In the genomic region with DNA sequence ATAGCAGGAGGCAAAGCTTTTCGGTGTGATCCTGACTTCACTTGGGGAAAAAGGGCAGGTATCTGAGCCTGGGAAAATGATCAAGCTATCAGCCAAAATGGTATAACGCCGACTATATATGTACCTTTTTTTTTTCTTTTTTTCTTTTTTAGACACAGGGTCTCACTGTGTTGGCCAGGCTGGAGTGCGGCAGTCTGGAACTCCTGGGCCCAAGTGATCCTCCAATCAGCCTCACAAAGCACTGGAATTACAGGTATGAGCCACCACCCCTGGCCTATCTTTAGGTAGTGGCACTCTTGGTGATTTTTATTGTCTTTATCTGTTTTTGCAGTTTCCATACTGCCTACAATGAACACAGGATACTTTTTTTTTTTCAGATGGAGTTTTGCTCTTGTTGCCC, we compare ENCODE assay signal across 23 cellular contexts. TPM values are rescaled to one million over a fixed set of nuclear protein-coding genes. Genes with fewer than 3 reads are reported as not detected.
A peak's percentile ranks its signal among the peaks of the same experiment; 100 is the strongest.
DNase-seq lines count a peak whose midpoint lies in the region; ATAC-seq, FAIRE-seq and TF ChIP-seq lines count a peak whose summit lies in the region.
"Had no signal": no experiment of that assay in that cellular context is flagged by ENCODE, and none has a peak within 500 bp of the region (broad histone marks: within the 10 kb centered on the region; RNA-seq: fewer than 3 reads in every experiment).

No MANE protein-coding gene starts in this region.

- TF ChIP-seq CTCF in HepG2 (CRISPR knock-in tag; IDR thresholded peaks at IDR 0.05) (no peak), right lobe of liver (IDR thresholded peaks at IDR 0.05) (no peak), WTC11 (IDR thresholded peaks at IDR 0.05) (no peak), type B pancreatic cell (conservative IDR thresholded peaks at IDR 0.05) (no peak), kidney (IDR thresholded peaks at IDR 0.05; ENCODE audit: borderline replicate concordance, extremely low read depth, insufficient read depth) (no peak)

- H3K27ac Mint-ChIP-seq in WTC11 (no peak overlapping the region), type B pancreatic cell (peak overlapping the region; percentile 43)
- H3K27ac Mint-ChIP-seq in effector memory CD8-positive, alpha-beta T cell, result no peak overlapping the region

- H3K4me1 Mint-ChIP-seq in WTC11 (peaks cover 57% of the 10 kb centered on the region), type B pancreatic cell (ENCODE audit: unreplicated experiment) (peaks cover 18% of the 10 kb centered on the region)
- H3K4me1 Mint-ChIP-seq in effector memory CD8-positive, alpha-beta T cell (ENCODE audit: low read depth in 2 of 2), result peaks cover 0 to 11% of the 10 kb centered on the region in 2 donors

- H3K36me3 Mint-ChIP-seq in WTC11 (peaks cover 21% of the 10 kb centered on the region), type B pancreatic cell (peaks cover 4% of the 10 kb centered on the region)
- peaks cover 27% of the 10 kb centered on the region for H3K36me3 Mint-ChIP-seq in effector memory CD8-positive, alpha-beta T cell (ENCODE audit: insufficient read depth)

- DNase-seq in HepG2 (ENCODE audit: low spot score) (no peak), right lobe of liver (no peak), WTC11 (ENCODE audit: low spot score) (no peak), type B pancreatic cell (ENCODE audit: extremely low spot score, unreplicated experiment) (no peak), kidney (no peak)
- no peak for DNase-seq in effector memory CD8-positive, alpha-beta T cell
- DNase-seq: activated effector memory CD4-positive, alpha-beta T cell treated with anti-CD3 and anti-CD28 coated beads, Interleukin-2, amount 50 U/mL, for 16 hours; Caco-2; EL; GM23248; head of caudate nucleus; Kasumi-1; lower lobe of right lung; NCI-H1048; NCI-H2029 treated with DMSO at 0.1 percent for 48 hours; NCI-H510A treated with DMSO at 0.1 percent for 48 hours; RPMI8226; upper lobe of right lung had no signal

- H3K27me3 Mint-ChIP-seq in WTC11 (ENCODE audit: low read depth) (no peaks in the 10 kb centered on the region), type B pancreatic cell (peaks cover 44% of the 10 kb centered on the region)
- H3K27me3 Mint-ChIP-seq in effector memory CD8-positive, alpha-beta T cell, result peaks cover 26 to 36% of the 10 kb centered on the region in 2 donors

- intact Hi-C loops in HepG2 (cut with micrococcal nuclease; ENCODE audit: unreplicated experiment), result no loop called here
- intact Hi-C loops in right lobe of liver (cut with DNase I), result no loop called here
- intact Hi-C loops in kidney (cut with DNase I), result no loop called here

- H3K27me3 ChIP-seq in HepG2 (ENCODE audit: control insufficient read depth in 1 of 2, insufficient read depth in 2 of 2, low read length in 2 of 2) (peaks cover 0 to 9% of the 10 kb centered on the region in 2 experiments; a peak in 2 of 5 replicates), right lobe of liver (peaks cover 5 to 12% of the 10 kb centered on the region in 2 donors)

- 92% methylated on average over 4 of the region's 4 CpGs for WGBS in HepG2 (ENCODE audit: low lambda C conversion rate)
- WGBS in right lobe of liver (ENCODE audit: insufficient coverage, low coverage, low lambda C conversion rate, missing lambda C conversion rate), result 89% methylated on average over 4 of the region's 4 CpGs

- H3K4me1 ChIP-seq in HepG2 (ENCODE audit: insufficient read depth, low read length) (peaks cover 68% of the 10 kb centered on the region), right lobe of liver (peaks cover 0 to 13% (median 0%) of the 10 kb centered on the region in 4 donors), kidney (ENCODE audit: control insufficient read depth in 1 of 2, insufficient read depth in 1 of 2, low read depth in 1 of 2, low read length in 2 of 2) (peaks cover 0 to 11% of the 10 kb centered on the region in 2 donors)

- H4K20me1 ChIP-seq in HepG2 (ENCODE audit: insufficient read depth, low read length), result no peaks in the 10 kb centered on the region

- peak overlapping the region; percentile 72; the same call in 1 of the 2 replicates for H3K4me3 Mint-ChIP-seq in WTC11
- H3K4me3 Mint-ChIP-seq in effector memory CD8-positive, alpha-beta T cell, result peak overlapping the region; percentile 64 to 72
- peak overlapping the region; percentile 73 for H3K4me3 Mint-ChIP-seq in type B pancreatic cell

- H3K4me3 ChIP-seq in HepG2 (replicated peaks in 1 of 3; ENCODE audit: insufficient read depth in 1 of 3, low read depth in 2 of 3, low read length in 3 of 3), result no peak overlapping the region
- no peak overlapping the region for H3K4me3 ChIP-seq in right lobe of liver
- H3K4me3 ChIP-seq in kidney (ENCODE audit: low read length in 2 of 2), result no peak overlapping the region
- H3K4me3 ChIP-seq: GM23248, lower lobe of right lung, pancreas had no signal

- CTCF ChIA-PET in HepG2 (lab: Yijun Ruan, JAX; ENCODE audit: low intra/inter-chr PET ratio, low total read pairs), result no interaction called here
- CTCF ChIA-PET in WTC11 (lab: Charles Lee), result interaction anchor here (0.7 to 21.4 kb wide), 7 partner anchors 11 to 201 kb away, joined by 3 to 489 read pairs (median 21); a partner anchor contains a TSS

- no peak overlapping the region for H2AFZ ChIP-seq in HepG2 (ENCODE audit: low read length)

- POLR2A ChIA-PET in HepG2 (lab: Yijun Ruan, JAX) (interaction anchor here (1.6 kb wide), 1 partner anchor 32 kb away, joined by 5 read pairs; no protein-coding TSS in a partner anchor), WTC11 (lab: Charles Lee) (interaction anchor here (4.6 kb wide), 1 partner anchor 10 kb away, joined by 22 read pairs; no protein-coding TSS in a partner anchor)

- H3K9ac ChIP-seq in HepG2 (ENCODE audit: insufficient read depth, low read depth, low read length) (no peak overlapping the region), kidney (ENCODE audit: low read length in 2 of 2) (no peak overlapping the region)
- H3K9ac ChIP-seq: GM23248 had no signal

- no TSS peak for BruUV-seq in HepG2 (replicated peaks; lab: Mats Ljungman, UMichigan)

- no peak for TF ChIP-seq RAD21 in HepG2 (CRISPR knock-in tag; IDR thresholded peaks at IDR 0.05)

- H3K27ac ChIP-seq in HepG2 (ENCODE audit: extremely low read length, insufficient read depth, low read length) (no peak overlapping the region), right lobe of liver (no peak overlapping the region), kidney (ENCODE audit: low read depth in 2 of 2, low read length in 2 of 2) (no peak overlapping the region)
- H3K27ac ChIP-seq: GM23248, lower lobe of right lung, pancreas, upper lobe of right lung had no signal

- no peak for ATAC-seq in HepG2
- ATAC-seq in right lobe of liver, result no peak
- ATAC-seq in WTC11, result no peak
- no peak for ATAC-seq in effector memory CD8-positive, alpha-beta T cell (replicated peaks)
- no peak for ATAC-seq in GM21381 (IDR thresholded peaks at IDR 0.05; ENCODE audit: unreplicated experiment)
- no peak for ATAC-seq in HG02623 (IDR thresholded peaks at IDR 0.05; ENCODE audit: unreplicated experiment)
- ATAC-seq: pancreas, upper lobe of right lung had no signal

- TF ChIP-seq EP300 in HepG2 (IDR thresholded peaks at IDR 0.05; ENCODE audit: low read depth in 2 of 2, low read length in 2 of 2) (no peak), HepG2 (CRISPR knock-in tag; IDR thresholded peaks at IDR 0.05; ENCODE audit: borderline replicate concordance) (no peak)

- peaks cover 2 to 12% of the 10 kb centered on the region in 2 experiments; a peak in 4 of 5 replicates for H3K36me3 ChIP-seq in HepG2 (replicated peaks in 1 of 2; ENCODE audit: control insufficient read depth in 1 of 2, insufficient read depth in 2 of 2, low read length in 2 of 2)
- H3K36me3 ChIP-seq in right lobe of liver, result peaks cover 0 to 16% (median 8%) of the 10 kb centered on the region in 4 donors
- H3K36me3 ChIP-seq in kidney (ENCODE audit: control insufficient read depth in 1 of 2, insufficient read depth in 2 of 2, low read length in 2 of 2), result peaks cover 3 to 12% of the 10 kb centered on the region in 2 donors
- H3K36me3 ChIP-seq: pancreas had no signal

- H3K9me3 Mint-ChIP-seq in WTC11 (no peaks in the 10 kb centered on the region), type B pancreatic cell (no peaks in the 10 kb centered on the region)
- H3K9me3 Mint-ChIP-seq in effector memory CD8-positive, alpha-beta T cell, result no peaks in the 10 kb centered on the region

- H3K4me2 ChIP-seq in HepG2 (ENCODE audit: low read depth, low read length), result no peak overlapping the region

- no peaks in the 10 kb centered on the region for H3K9me3 ChIP-seq in HepG2 (ENCODE audit: low read length)
- no peaks in the 10 kb centered on the region for H3K9me3 ChIP-seq in right lobe of liver
- H3K9me3 ChIP-seq in kidney (ENCODE audit: control insufficient read depth in 1 of 2, low read length in 2 of 2), result no peaks in the 10 kb centered on the region
- H3K9me3 ChIP-seq: Caco-2, lower lobe of right lung, pancreas, upper lobe of right lung had no signal

- TF ChIP-seq POLR2A in HepG2 (IDR thresholded peaks at IDR 0.05; ENCODE audit: insufficient read depth in 1 of 2, low read depth in 2 of 2, low read length in 2 of 2), result no peak
- TF ChIP-seq POLR2A in right lobe of liver (IDR thresholded peaks at IDR 0.05), result no peak

- FAIRE-seq in HepG2 (lab: Jason Lieb, UNC) (no peak), kidney (lab: Jason Lieb, UNC) (no peak)
- FAIRE-seq: pancreas, TTC549 had no signal

- peaks cover 20% of the 10 kb centered on the region for H3K79me2 ChIP-seq in HepG2 (ENCODE audit: insufficient read depth, low read length)

- in situ Hi-C loops in HepG2 (cut with HindIII; ENCODE audit: extremely low pct_ligation_motif_present, low pct_unique_long_range_greater_than_20kb), result no loop called here

RNA-seq across cellular contexts. Expression of a gene that starts 1.3 kb away (rescaled TPM):
- total RNA-seq in HepG2 (2016; rRNA removed; fragmentation: Illumina TruSeq; extraction: Trizol) (61.7 and 69.7 TPM in 2 replicates), right lobe of liver (10 to 100 TPM; 15.9 to 28.5 (median 20.4) TPM), WTC11 (2021) (105 to 113 TPM (median 107 TPM) in 3 replicates), type B pancreatic cell (ENCODE audit: low replicate concordance) (56.6 and 63.5 TPM in 2 replicates), kidney (73.0 TPM)
- 23.7 and 29.8 TPM in 2 replicates for total RNA-seq in HepG2 (2016; cell fraction: cytosol; rRNA removed; fragmentation: Illumina TruSeq; extraction: Trizol; ENCODE audit: low read depth)
- 60.0 and 68.5 TPM in 2 replicates for total RNA-seq in HepG2 (2016; cell fraction: insoluble cytoplasmic fraction; rRNA removed; fragmentation: Illumina TruSeq; extraction: Trizol)
- total RNA-seq in HepG2 (2016; cell fraction: membrane; rRNA removed; fragmentation: Illumina TruSeq; extraction: Trizol), result 90.0 and 91.4 TPM in 2 replicates
- total RNA-seq in HepG2 (2016; cell fraction: nucleus; rRNA removed; fragmentation: Illumina TruSeq; extraction: Trizol), result 45.6 and 50.8 TPM in 2 replicates
- polyA plus RNA-seq in HepG2 (2011; rRNA removed) (23.1 and 24.6 TPM in 2 replicates), kidney (ENCODE audit: insufficient read depth, low read depth, low replicate concordance) (43.4 TPM)
- polyA plus RNA-seq in HepG2 (2011; cell fraction: cytosol; rRNA removed), result 23.8 and 31.3 TPM in 2 replicates
- polyA plus RNA-seq in HepG2 (2011; cell fraction: nucleus; rRNA removed), result 8.9 and 10.8 TPM in 2 replicates
- polyA plus RNA-seq in HepG2 (2012), result 26.0 and 27.3 TPM in 2 replicates
- 38.8 and 46.6 TPM in 2 replicates for polyA plus RNA-seq in HepG2 (2016; cell fraction: cytosol; fragmentation: Illumina TruSeq; extraction: Trizol; ENCODE audit: low read depth)
- 66.5 and 67.0 TPM in 2 replicates for polyA plus RNA-seq in HepG2 (2016; cell fraction: insoluble cytoplasmic fraction; fragmentation: Illumina TruSeq; extraction: Trizol; ENCODE audit: low read depth)
- 87.3 and 91.3 TPM in 2 replicates for polyA plus RNA-seq in HepG2 (2016; cell fraction: membrane; fragmentation: Illumina TruSeq; extraction: Trizol; ENCODE audit: low read depth)
- 77.9 and 79.1 TPM in 2 replicates for polyA plus RNA-seq in HepG2 (2016; cell fraction: nucleus; fragmentation: Illumina TruSeq; extraction: Trizol; ENCODE audit: insufficient read depth, low read depth)
- polyA minus RNA-seq in HepG2 (2011; rRNA and poly(A)+ RNA removed; ENCODE audit: low replicate concordance), result 42.4 and 109 TPM in 2 replicates
- polyA minus RNA-seq in HepG2 (2011; cell fraction: cytosol; rRNA and poly(A)+ RNA removed), result 24.0 and 31.1 TPM in 2 replicates
- polyA minus RNA-seq in HepG2 (2011; cell fraction: nucleus; rRNA and poly(A)+ RNA removed), result 12.5 and 14.2 TPM in 2 replicates

RNA-seq across cellular contexts. Expression of a gene that starts 6.9 kb away (rescaled TPM):
- total RNA-seq in HepG2 (2016; rRNA removed; fragmentation: Illumina TruSeq; extraction: Trizol), result not detected in 2 replicates
- total RNA-seq in HepG2 (2016; cell fraction: cytosol; rRNA removed; fragmentation: Illumina TruSeq; extraction: Trizol; ENCODE audit: low read depth), result not detected in 2 replicates
- not detected in 2 replicates for total RNA-seq in HepG2 (2016; cell fraction: insoluble cytoplasmic fraction; rRNA removed; fragmentation: Illumina TruSeq; extraction: Trizol)
- not detected in 2 replicates for total RNA-seq in HepG2 (2016; cell fraction: membrane; rRNA removed; fragmentation: Illumina TruSeq; extraction: Trizol)
- total RNA-seq in HepG2 (2016; cell fraction: nucleus; rRNA removed; fragmentation: Illumina TruSeq; extraction: Trizol), result not detected in 2 replicates
- polyA plus RNA-seq in HepG2 (2011; rRNA removed), result not detected in 2 replicates
- not detected in 2 replicates for polyA plus RNA-seq in HepG2 (2011; cell fraction: cytosol; rRNA removed)
- not detected in 2 replicates for polyA plus RNA-seq in HepG2 (2011; cell fraction: nucleus; rRNA removed)
- not detected in 2 replicates for polyA plus RNA-seq in HepG2 (2012)
- polyA plus RNA-seq in HepG2 (2016; cell fraction: cytosol; fragmentation: Illumina TruSeq; extraction: Trizol; ENCODE audit: low read depth), result not detected in 2 replicates
- polyA plus RNA-seq in HepG2 (2016; cell fraction: insoluble cytoplasmic fraction; fragmentation: Illumina TruSeq; extraction: Trizol; ENCODE audit: low read depth), result not detected in 2 replicates
- not detected in 2 replicates for polyA plus RNA-seq in HepG2 (2016; cell fraction: membrane; fragmentation: Illumina TruSeq; extraction: Trizol; ENCODE audit: low read depth)
- not detected in 2 replicates for polyA plus RNA-seq in HepG2 (2016; cell fraction: nucleus; fragmentation: Illumina TruSeq; extraction: Trizol; ENCODE audit: insufficient read depth, low read depth)
- not detected in 2 replicates for polyA minus RNA-seq in HepG2 (2011; rRNA and poly(A)+ RNA removed; ENCODE audit: low replicate concordance)
- not detected in 2 replicates for polyA minus RNA-seq in HepG2 (2011; cell fraction: cytosol; rRNA and poly(A)+ RNA removed)
- polyA minus RNA-seq in HepG2 (2011; cell fraction: nucleus; rRNA and poly(A)+ RNA removed), result not detected in 2 replicates
- not detected for total RNA-seq in right lobe of liver
- total RNA-seq in WTC11 (2021), result 74.7 to 78.7 TPM (median 78.3 TPM) in 3 replicates
- not detected in 2 replicates for total RNA-seq in type B pancreatic cell (ENCODE audit: low replicate concordance)
- total RNA-seq in kidney, result not detected
- not detected for polyA plus RNA-seq in kidney (ENCODE audit: insufficient read depth, low read depth, low replicate concordance)
- total RNA-seq: Caco-2, GM23248, HT-29, lower lobe of right lung, pancreas, upper lobe of right lung had no signal
- polyA plus RNA-seq: GM23248, pancreas had no signal

RNA-seq across cellular contexts. Expression of a gene that starts 23.8 kb away (rescaled TPM):
- total RNA-seq in HepG2 (2016; rRNA removed; fragmentation: Illumina TruSeq; extraction: Trizol) (0.27 and 0.31 TPM in 2 replicates), right lobe of liver (10 to 100 TPM in 1 of 6 experiments, 1 to 10 TPM in 5; 1.5 to 34.6 (median 6.6) TPM), WTC11 (2021) (13.4 to 14.8 TPM (median 14.6 TPM) in 3 replicates), type B pancreatic cell (ENCODE audit: low replicate concordance) (6.1 and 8.5 TPM in 2 replicates), kidney (8.6 TPM)
- 0.09 and 0.10 TPM in 2 replicates for total RNA-seq in HepG2 (2016; cell fraction: cytosol; rRNA removed; fragmentation: Illumina TruSeq; extraction: Trizol; ENCODE audit: low read depth)
- total RNA-seq in HepG2 (2016; cell fraction: insoluble cytoplasmic fraction; rRNA removed; fragmentation: Illumina TruSeq; extraction: Trizol), result 0.12 and 0.28 TPM in 2 replicates
- total RNA-seq in HepG2 (2016; cell fraction: membrane; rRNA removed; fragmentation: Illumina TruSeq; extraction: Trizol), result 0.34 TPM in 2 replicates
- 0.31 TPM in 2 replicates for total RNA-seq in HepG2 (2016; cell fraction: nucleus; rRNA removed; fragmentation: Illumina TruSeq; extraction: Trizol)
- polyA plus RNA-seq in HepG2 (2011; rRNA removed) (0.22 and 0.44 TPM in 2 replicates), kidney (ENCODE audit: insufficient read depth, low read depth, low replicate concordance) (1.1 TPM)
- polyA plus RNA-seq in HepG2 (2011; cell fraction: cytosol; rRNA removed), result 0.19 and 0.31 TPM in 2 replicates
- 0.50 and 0.85 TPM in 2 replicates for polyA plus RNA-seq in HepG2 (2011; cell fraction: nucleus; rRNA removed)
- 0.15 and 0.28 TPM in 2 replicates for polyA plus RNA-seq in HepG2 (2012)
- 0.09 and 0.19 TPM in 2 replicates for polyA plus RNA-seq in HepG2 (2016; cell fraction: cytosol; fragmentation: Illumina TruSeq; extraction: Trizol; ENCODE audit: low read depth)
- 0.29 and 0.35 TPM in 2 replicates for polyA plus RNA-seq in HepG2 (2016; cell fraction: insoluble cytoplasmic fraction; fragmentation: Illumina TruSeq; extraction: Trizol; ENCODE audit: low read depth)
- polyA plus RNA-seq in HepG2 (2016; cell fraction: membrane; fragmentation: Illumina TruSeq; extraction: Trizol; ENCODE audit: low read depth), result 0.34 and 0.41 TPM in 2 replicates
- 0.17 and 0.36 TPM in 2 replicates for polyA plus RNA-seq in HepG2 (2016; cell fraction: nucleus; fragmentation: Illumina TruSeq; extraction: Trizol; ENCODE audit: insufficient read depth, low read depth)
- 0.98 and 5.5 TPM in 2 replicates for polyA minus RNA-seq in HepG2 (2011; rRNA and poly(A)+ RNA removed; ENCODE audit: low replicate concordance)
- 0.30 and 0.44 TPM in 2 replicates for polyA minus RNA-seq in HepG2 (2011; cell fraction: cytosol; rRNA and poly(A)+ RNA removed)
- polyA minus RNA-seq in HepG2 (2011; cell fraction: nucleus; rRNA and poly(A)+ RNA removed), result 0.25 and 0.26 TPM in 2 replicates

RNA-seq across cellular contexts. Expression of a gene that starts 31.2 kb away (rescaled TPM):
- 1.7 and 9.8 TPM in 2 replicates for total RNA-seq in HepG2 (2016; rRNA removed; fragmentation: Illumina TruSeq; extraction: Trizol)
- 2.0 and 3.0 TPM in 2 replicates for total RNA-seq in HepG2 (2016; cell fraction: cytosol; rRNA removed; fragmentation: Illumina TruSeq; extraction: Trizol; ENCODE audit: low read depth)
- 2.1 and 8.9 TPM in 2 replicates for total RNA-seq in HepG2 (2016; cell fraction: insoluble cytoplasmic fraction; rRNA removed; fragmentation: Illumina TruSeq; extraction: Trizol)
- 2.4 and 2.5 TPM in 2 replicates for total RNA-seq in HepG2 (2016; cell fraction: membrane; rRNA removed; fragmentation: Illumina TruSeq; extraction: Trizol)
- total RNA-seq in HepG2 (2016; cell fraction: nucleus; rRNA removed; fragmentation: Illumina TruSeq; extraction: Trizol), result 14.8 and 17.7 TPM in 2 replicates
- 15.9 and 17.9 TPM in 2 replicates for polyA plus RNA-seq in HepG2 (2011; rRNA removed)
- 3.1 and 5.5 TPM in 2 replicates for polyA plus RNA-seq in HepG2 (2011; cell fraction: cytosol; rRNA removed)
- polyA plus RNA-seq in HepG2 (2011; cell fraction: nucleus; rRNA removed), result 282 and 411 TPM in 2 replicates
- polyA plus RNA-seq in HepG2 (2012), result 3.9 and 4.0 TPM in 2 replicates
- polyA plus RNA-seq in HepG2 (2016; cell fraction: cytosol; fragmentation: Illumina TruSeq; extraction: Trizol; ENCODE audit: low read depth), result 0.45 and 0.62 TPM in 2 replicates
- polyA plus RNA-seq in HepG2 (2016; cell fraction: insoluble cytoplasmic fraction; fragmentation: Illumina TruSeq; extraction: Trizol; ENCODE audit: low read depth), result 1.8 and 3.9 TPM in 2 replicates
- 0.85 and 1.2 TPM in 2 replicates for polyA plus RNA-seq in HepG2 (2016; cell fraction: membrane; fragmentation: Illumina TruSeq; extraction: Trizol; ENCODE audit: low read depth)
- polyA plus RNA-seq in HepG2 (2016; cell fraction: nucleus; fragmentation: Illumina TruSeq; extraction: Trizol; ENCODE audit: insufficient read depth, low read depth), result 47.0 and 48.9 TPM in 2 replicates
- polyA minus RNA-seq in HepG2 (2011; rRNA and poly(A)+ RNA removed; ENCODE audit: low replicate concordance), result 16.5 and 27.5 TPM in 2 replicates
- polyA minus RNA-seq in HepG2 (2011; cell fraction: cytosol; rRNA and poly(A)+ RNA removed), result 2.5 TPM in 2 replicates
- polyA minus RNA-seq in HepG2 (2011; cell fraction: nucleus; rRNA and poly(A)+ RNA removed), result 30.0 and 38.2 TPM in 2 replicates
- 10 to 100 TPM in 5 of 6 experiments, 1 to 10 TPM in 1; 8.4 to 20.5 (median 14.4) TPM for total RNA-seq in right lobe of liver
- 9.2 to 14.0 TPM (median 12.9 TPM) in 3 replicates for total RNA-seq in WTC11 (2021)
- 34.5 and 37.0 TPM in 2 replicates for total RNA-seq in type B pancreatic cell (ENCODE audit: low replicate concordance)
- 43.6 TPM for total RNA-seq in kidney
- polyA plus RNA-seq in kidney (ENCODE audit: insufficient read depth, low read depth, low replicate concordance), result 7.7 TPM

RNA-seq across cellular contexts. Expression of a gene that starts 37.7 kb away (rescaled TPM):
- total RNA-seq in HepG2 (2016; rRNA removed; fragmentation: Illumina TruSeq; extraction: Trizol) (545 and 787 TPM in 2 replicates), right lobe of liver (100 to 1,000 TPM in 4 of 6 experiments, 10 to 100 TPM in 2; 45.4 to 156 (median 134) TPM), WTC11 (2021) (441 to 512 TPM (median 491 TPM) in 3 replicates), type B pancreatic cell (ENCODE audit: low replicate concordance) (499 and 541 TPM in 2 replicates), kidney (377 TPM)
- 342 and 387 TPM in 2 replicates for total RNA-seq in HepG2 (2016; cell fraction: cytosol; rRNA removed; fragmentation: Illumina TruSeq; extraction: Trizol; ENCODE audit: low read depth)
- 525 and 788 TPM in 2 replicates for total RNA-seq in HepG2 (2016; cell fraction: insoluble cytoplasmic fraction; rRNA removed; fragmentation: Illumina TruSeq; extraction: Trizol)
- 707 and 829 TPM in 2 replicates for total RNA-seq in HepG2 (2016; cell fraction: membrane; rRNA removed; fragmentation: Illumina TruSeq; extraction: Trizol)
- total RNA-seq in HepG2 (2016; cell fraction: nucleus; rRNA removed; fragmentation: Illumina TruSeq; extraction: Trizol), result 180 and 186 TPM in 2 replicates
- polyA plus RNA-seq in HepG2 (2011; rRNA removed) (146 and 214 TPM in 2 replicates), kidney (ENCODE audit: insufficient read depth, low read depth, low replicate concordance) (605 TPM)
- polyA plus RNA-seq in HepG2 (2011; cell fraction: cytosol; rRNA removed), result 92.5 and 127 TPM in 2 replicates
- polyA plus RNA-seq in HepG2 (2011; cell fraction: nucleus; rRNA removed), result 29.2 and 40.5 TPM in 2 replicates
- polyA plus RNA-seq in HepG2 (2012), result 1,228 and 1,771 TPM in 2 replicates
- polyA plus RNA-seq in HepG2 (2016; cell fraction: cytosol; fragmentation: Illumina TruSeq; extraction: Trizol; ENCODE audit: low read depth), result 1,048 and 1,064 TPM in 2 replicates
- polyA plus RNA-seq in HepG2 (2016; cell fraction: insoluble cytoplasmic fraction; fragmentation: Illumina TruSeq; extraction: Trizol; ENCODE audit: low read depth), result 1,078 and 1,177 TPM in 2 replicates
- 1,296 and 1,373 TPM in 2 replicates for polyA plus RNA-seq in HepG2 (2016; cell fraction: membrane; fragmentation: Illumina TruSeq; extraction: Trizol; ENCODE audit: low read depth)
- polyA plus RNA-seq in HepG2 (2016; cell fraction: nucleus; fragmentation: Illumina TruSeq; extraction: Trizol; ENCODE audit: insufficient read depth, low read depth), result 473 and 475 TPM in 2 replicates
- 12.9 and 31.5 TPM in 2 replicates for polyA minus RNA-seq in HepG2 (2011; rRNA and poly(A)+ RNA removed; ENCODE audit: low replicate concordance)
- 48.1 and 62.3 TPM in 2 replicates for polyA minus RNA-seq in HepG2 (2011; cell fraction: cytosol; rRNA and poly(A)+ RNA removed)
- polyA minus RNA-seq in HepG2 (2011; cell fraction: nucleus; rRNA and poly(A)+ RNA removed), result 53.2 and 59.9 TPM in 2 replicates

Comparison
In these comparisons a context has a peak if more than half of its experiments do, and no peak if none do; other contexts are left out.
1. RNA of a gene that starts 6.9 kb away (total RNA-seq): 74.7 to 78.7 TPM in WTC11; not detected in type B pancreatic cell, not detected in HepG2, not detected in right lobe of liver and not detected in kidney (single experiment); every median in the first group is over 10 times any median in the second.
2. Peak in every context shown above with its lines, with median percentiles within 50 percentile points of each other: H3K4me3 Mint-ChIP-seq.